Comparison of ENCODE assay signal across 14 cellular contexts in genomic region chr4:163193717-163194116, GRCh38. TPM values are rescaled to one million over a fixed set of nuclear protein-coding genes. Genes with fewer than 3 reads are reported as not detected.
A peak's percentile ranks its signal among the peaks of the same experiment; 100 is the strongest.
DNase-seq lines count a peak whose midpoint lies in the region; ATAC-seq, FAIRE-seq and TF ChIP-seq lines count a peak whose summit lies in the region.
"Had no signal": no experiment of that assay in that cellular context is flagged by ENCODE, and none has a peak within 500 bp of the region (broad histone marks: within the 10 kb centered on the region; RNA-seq: fewer than 3 reads in every experiment).

No MANE protein-coding gene starts in this region.

- H3K27ac ChIP-seq in HEK293 (ENCODE audit: extremely low read depth, low read depth, low read length) (no peak overlapping the region), K562 (ENCODE audit: extremely low read depth, low read depth, low read length) (no peak overlapping the region), trophoblast cell (ENCODE audit: low read depth, low read length) (no peak overlapping the region)
- H3K27ac ChIP-seq: BLaER1, HL-60 had no signal

- CTCF ChIA-PET in HEK293 (lab: Yijun Ruan, JAX) (no interaction called here), K562 (lab: Yijun Ruan, JAX; ENCODE audit: low intra/inter-chr PET ratio) (no interaction called here)

- in situ Hi-C loops in K562 (cut with MboI): loop anchor here (10.0 kb wide), 1 partner anchor 141 kb away; the partner anchor contains the start of gene NPY1R

- H3K9me3 ChIP-seq in HEK293 (ENCODE audit: control insufficient read depth, insufficient read depth, low read depth, low read length): no peaks in the 10 kb centered on the region
- no peaks in the 10 kb centered on the region for H3K9me3 ChIP-seq in K562 (replicated peaks; ENCODE audit: control insufficient read depth, insufficient read depth, low read depth, low read length)
- peaks cover 3% of the 10 kb centered on the region for H3K9me3 ChIP-seq in trophoblast cell (ENCODE audit: insufficient read depth, low read depth, low read length)
- H3K9me3 ChIP-seq: HAP-1 had no signal

- H2BK12ac ChIP-seq in trophoblast cell (ENCODE audit: low read length): no peak overlapping the region

- TF ChIP-seq POLR2A in K562 (conservative IDR thresholded peaks at IDR 0.05): no peak

- peak in 2 of 3 experiments; percentile 1 to 5 for DNase-seq in NCI-H1417 (lab: John Stamatoyannopoulos, UW)
- DNase-seq in NCI-H1417 treated with DMSO at 0.1 percent for 48 hours (lab: John Stamatoyannopoulos, UW): no peak
- no peak for DNase-seq in K562 (ENCODE audit: extremely low read depth in 1 of 4, low spot score in 3 of 4)
- no peak for DNase-seq in trophoblast cell
- DNase-seq in nucleus accumbens (lab: John Stamatoyannopoulos, UW): no peak
- DNase-seq in NCI-H187 (lab: John Stamatoyannopoulos, UW): no peak
- DNase-seq: 8988T; CD4-positive, alpha-beta memory T cell; GDM1 had no signal

- H3K9ac ChIP-seq in K562 (ENCODE audit: insufficient read depth in 1 of 2, low read depth in 2 of 2, low read length in 2 of 2) (no peak overlapping the region), trophoblast cell (ENCODE audit: low read length) (peak overlapping the region; percentile 69)
- H3K9ac ChIP-seq: BLaER1 had no signal

- TF ChIP-seq EP300 in K562 (IDR thresholded peaks at IDR 0.05; ENCODE audit: low read length): no peak

- H3K27me3 ChIP-seq in K562 (ENCODE audit: control insufficient read depth in 2 of 2, insufficient read depth in 2 of 2, low read length in 2 of 2) (no peaks in the 10 kb centered on the region), trophoblast cell (ENCODE audit: insufficient read depth, low read length) (no peaks in the 10 kb centered on the region)
- H3K27me3 ChIP-seq: BLaER1 had no signal

- no peaks in the 10 kb centered on the region for H3K9me1 ChIP-seq in K562 (ENCODE audit: control insufficient read depth, insufficient read depth, low read length)

- no peak overlapping the region for H3K18ac ChIP-seq in trophoblast cell (ENCODE audit: low read length)

- peak; percentile 26 for FAIRE-seq in K562 (lab: Jason Lieb, UNC)

- H3K23ac ChIP-seq in trophoblast cell (ENCODE audit: low read length): no peak overlapping the region

- H4K20me1 ChIP-seq in K562 (replicated peaks; ENCODE audit: control insufficient read depth, insufficient read depth, low read length): no peaks in the 10 kb centered on the region
- H4K20me1 ChIP-seq: BLaER1 had no signal

- POLR2A ChIA-PET in HEK293 (lab: Yijun Ruan, JAX): no interaction called here
- POLR2A ChIA-PET in K562 (lab: Yijun Ruan, JAX): interaction anchor here (0.6 kb wide), 1 partner anchor 7 kb away, joined by 3 read pairs; no protein-coding TSS in a partner anchor

- H2AFZ ChIP-seq in K562 (ENCODE audit: low read depth, low read length) (no peak overlapping the region), trophoblast cell (ENCODE audit: insufficient read depth, low read length, poor library complexity) (no peak overlapping the region)

- H2AK5ac ChIP-seq in trophoblast cell (ENCODE audit: low read length): no peak overlapping the region

- H2BK120ac ChIP-seq in trophoblast cell (ENCODE audit: insufficient read depth, low read length, poor library complexity): no peak overlapping the region

- no peak overlapping the region for H3K14ac ChIP-seq in trophoblast cell (ENCODE audit: low read length)

- H3K4ac ChIP-seq in trophoblast cell (ENCODE audit: low read depth, low read length): no peak overlapping the region

- no peak overlapping the region for H3K4me3 ChIP-seq in HEK293 (ENCODE audit: low read depth, low read length)
- no peak overlapping the region for H3K4me3 ChIP-seq in K562
- no peak overlapping the region for H3K4me3 ChIP-seq in trophoblast cell (ENCODE audit: low read depth, low read length)
- H3K4me3 ChIP-seq: BLaER1, HAP-1 had no signal

- 87% methylated on average over 4 of the region's 4 CpGs for WGBS in K562 (ENCODE audit: insufficient coverage, low coverage, missing lambda C conversion rate)
- no CpG with 5 or more reads among the region's 4 CpGs for WGBS in trophoblast cell (ENCODE audit: extremely low coverage, insufficient coverage, insufficient read length)

- no peak for TF ChIP-seq RAD21 in K562 (CRISPR knock-in tag; conservative IDR thresholded peaks at IDR 0.05 in 1 of 2, IDR thresholded peaks at IDR 0.05 in 1 of 2)

- H4K12ac ChIP-seq in trophoblast cell (ENCODE audit: low read depth, low read length): no peak overlapping the region

- H3K4me2 ChIP-seq in K562 (ENCODE audit: insufficient read depth, low read length): no peak overlapping the region
- H3K4me2 ChIP-seq in trophoblast cell (ENCODE audit: low read length): no peak overlapping the region
- H3K4me2 ChIP-seq: BLaER1 had no signal

- ATAC-seq in K562 (no peak), GM21367 (IDR thresholded peaks at IDR 0.05; ENCODE audit: unreplicated experiment) (no peak)

- H4K8ac ChIP-seq in trophoblast cell (ENCODE audit: low read depth, low read length): no peak overlapping the region

- H3K4me1 ChIP-seq in HEK293 (ENCODE audit: control insufficient read depth, insufficient read depth, low read length): no peaks in the 10 kb centered on the region
- H3K4me1 ChIP-seq in K562 (replicated peaks in 1 of 2; ENCODE audit: control insufficient read depth in 2 of 2, insufficient read depth in 2 of 2, low read length in 2 of 2): peaks cover 4 to 27% of the 10 kb centered on the region in 2 experiments; a peak in 4 of 5 replicates
- no peaks in the 10 kb centered on the region for H3K4me1 ChIP-seq in trophoblast cell (ENCODE audit: control insufficient read depth in 1 of 2, insufficient read depth in 2 of 2, low read length in 2 of 2)
- H3K4me1 ChIP-seq: BLaER1, HAP-1 had no signal

- no peak overlapping the region for H2BK5ac ChIP-seq in trophoblast cell (ENCODE audit: low read depth, low read length, poor library complexity)

- TF ChIP-seq CTCF in HEK293 (tag by site-specific recombination; IDR thresholded peaks at IDR 0.05): no peak
- no peak for TF ChIP-seq CTCF in K562 (IDR thresholded peaks at IDR 0.05 in 2 of 3, conservative IDR thresholded peaks at IDR 0.05 in 1 of 3; ENCODE audit: insufficient read depth in 2 of 3, low read depth in 1 of 3, low read length in 3 of 3)

- no peaks in the 10 kb centered on the region for H3K79me1 ChIP-seq in trophoblast cell (ENCODE audit: low read length)

- no peak overlapping the region for H4K91ac ChIP-seq in trophoblast cell (ENCODE audit: low read depth, low read length)

- H3K79me2 ChIP-seq in K562 (ENCODE audit: control insufficient read depth, insufficient read depth, low read length) (no peaks in the 10 kb centered on the region), trophoblast cell (ENCODE audit: control insufficient read depth, insufficient read depth, low read length, poor library complexity) (no peaks in the 10 kb centered on the region)

- no peaks in the 10 kb centered on the region for H3K36me3 ChIP-seq in HEK293 (ENCODE audit: control insufficient read depth in 2 of 2, insufficient read depth in 1 of 2, low read length in 2 of 2)
- H3K36me3 ChIP-seq in K562 (ENCODE audit: control insufficient read depth, insufficient read depth, low read length): no peaks in the 10 kb centered on the region
- no peaks in the 10 kb centered on the region for H3K36me3 ChIP-seq in trophoblast cell (ENCODE audit: control insufficient read depth in 1 of 2, insufficient read depth in 2 of 2, low read length in 2 of 2)
- H3K36me3 ChIP-seq: BLaER1, HAP-1 had no signal

- no TSS peak for BruUV-seq in K562 (replicated peaks; lab: Mats Ljungman, UMichigan)

- intact Hi-C loops in K562 (cut with micrococcal nuclease): loop anchor here (2.0 to 10.0 kb wide), 5 partner anchors 27 to 696 kb away; partner anchors contain the start of genes NAF1 and TMA16

TF ChIP-seq in HEK293, 187 proteins besides CTCF, POLR2A, EP300 and RAD21 (continues in another document):
- TF ChIP-seq MEIS1 (CRISPR knock-in tag; IDR thresholded peaks at IDR 0.05; ENCODE audit: borderline replicate concordance): no peak

RNA-seq across cellular contexts. Expression of gene NAF1, which starts 27.0 kb away (rescaled TPM):
- 32.4 and 67.7 TPM in 2 replicates for total RNA-seq in K562 (2011; cell fraction: chromatin; rRNA removed; ENCODE audit: low replicate concordance)
- total RNA-seq in K562 (2011; cell fraction: nucleolus; rRNA removed): 23.3 and 24.5 TPM in 2 replicates
- 37.0 and 77.9 TPM in 2 replicates for total RNA-seq in K562 (2011; cell fraction: nucleoplasm; rRNA removed)
- 25.8 and 31.6 TPM in 2 replicates for total RNA-seq in K562 (2014; rRNA removed)
- 16.5 and 17.0 TPM in 2 replicates for total RNA-seq in K562 (2014; rRNA removed; fragmentation: Illumina TruSeq; extraction: Trizol)
- total RNA-seq in K562 (2015; rRNA removed; fragmentation: Illumina TruSeq; extraction: Trizol): 17.0 and 19.6 TPM in 2 replicates
- total RNA-seq in K562 (2021): 39.2 and 40.6 TPM in 2 replicates
- polyA plus RNA-seq in K562 (2011; rRNA removed): 15.0 and 15.7 TPM in 2 replicates
- 6.1 and 8.6 TPM in 2 replicates for polyA plus RNA-seq in K562 (2011; cell fraction: cytosol; rRNA removed)
- 13.6 and 14.4 TPM in 2 replicates for polyA plus RNA-seq in K562 (2011; cell fraction: nucleus; rRNA removed)
- 13.4 and 17.8 TPM in 2 replicates for polyA plus RNA-seq in K562 (2012)
- polyA plus RNA-seq in K562 (2014; fragmentation: Illumina TruSeq; extraction: Trizol): 20.8 and 22.0 TPM in 2 replicates
- 1 to 10 TPM; 2.4 to 2.7 TPM for polyA plus RNA-seq in K562 (2014; fragmentation: Nextera tagmentation; extraction: Ambion mirVana)
- 21.6 TPM in 2 replicates for polyA plus RNA-seq in K562 (2014; rRNA removed)
- polyA minus RNA-seq in K562 (2011; rRNA and poly(A)+ RNA removed): 22.9 and 23.0 TPM in 2 replicates
- 15.8 and 17.5 TPM in 2 replicates for polyA minus RNA-seq in K562 (2011; cell fraction: cytosol; rRNA and poly(A)+ RNA removed)
- 51.2 and 60.5 TPM in 2 replicates for polyA minus RNA-seq in K562 (2011; cell fraction: nucleus; rRNA and poly(A)+ RNA removed)
- 10.8 and 11.7 TPM in 2 replicates for polyA plus RNA-seq in trophoblast cell (2013)

Comparison
In these comparisons a context has a peak if more than half of its experiments do, and no peak if none do; other contexts are left out.
1. DNase-seq: peak in NCI-H1417 (2 of 3); none in NCI-H1417 treated with DMSO at 0.1 percent for 48 hours (single experiment), K562 (0 of 4), trophoblast cell (0 of 2), nucleus accumbens (0 of 56) and NCI-H187 (0 of 2).